Comparison of ENCODE assay signal across 30 cellular contexts in the genomic region with DNA sequence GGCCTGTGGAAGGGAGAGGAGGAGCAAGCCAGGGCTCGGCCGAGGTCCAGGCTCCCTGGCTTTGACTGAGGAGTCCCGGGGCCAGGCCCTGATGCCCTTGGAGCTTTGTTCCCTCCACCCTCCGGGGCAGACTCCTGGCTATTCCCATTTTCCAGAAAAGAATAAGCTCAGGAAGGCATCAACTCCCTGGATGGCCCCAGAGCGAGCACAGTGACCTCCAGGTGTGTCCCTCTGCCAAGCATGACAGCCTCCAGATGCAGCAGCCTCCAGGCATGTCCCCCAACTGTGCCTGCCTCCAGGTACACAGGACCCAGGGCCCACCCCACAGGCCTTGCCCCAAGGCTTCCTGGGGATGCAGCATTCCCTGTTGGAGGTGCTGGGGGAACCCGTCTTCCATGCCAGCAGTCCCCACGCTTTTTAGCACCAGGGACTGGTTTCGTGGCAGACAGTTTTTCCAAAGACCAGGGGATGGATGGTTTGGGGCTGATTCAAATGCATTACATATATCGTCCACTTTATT. TPM values are rescaled to one million over a fixed set of nuclear protein-coding genes. Genes with fewer than 3 reads are reported as not detected.
"Had no signal": no experiment of that assay in that cellular context is flagged by ENCODE, and none has a peak within 500 bp of the region (broad histone marks: within the 10 kb centered on the region; RNA-seq: fewer than 3 reads in every experiment).

No MANE protein-coding gene starts in this region.

- H3K4me1 ChIP-seq: ascending aorta, breast epithelium had no signal

- H3K27ac ChIP-seq: ascending aorta, breast epithelium, cardiac muscle cell, coronary artery had no signal

- H3K4me3 ChIP-seq: ascending aorta, breast epithelium, cardiac muscle cell, coronary artery, dorsolateral prefrontal cortex had no signal

- H3K9me3 Mint-ChIP-seq: activated CD4-positive, alpha-beta memory T cell treated with anti-CD3 and anti-CD28 coated beads, Interleukin-2, amount 10 ng/mL, durations not matched to agents 7 days and 5 days; activated CD4-positive, alpha-beta T cell treated with anti-CD3 and anti-CD28 coated beads, Interleukin-2, amount 10 ng/mL, durations not matched to agents 24 days and 14 days; activated naive CD4-positive, alpha-beta T cell treated with anti-CD3 and anti-CD28 coated beads, Interleukin-2, amount 10 ng/mL, durations not matched to agents 7 days and 5 days; activated naive CD4-positive, alpha-beta T cell treated with anti-CD3 and anti-CD28 coated beads, Interleukin-2, amount 50 U/mL, for 72 hours; activated naive CD8-positive, alpha-beta T cell treated with anti-CD3 and anti-CD28 coated beads, Interleukin-2, amount 10 ng/mL, durations not matched to agents 7 days and 5 days; activated T-cell treated with anti-CD3 and anti-CD28 coated beads, Interleukin-2, amount 50 U/mL, for 24 hours; activated T-cell treated with anti-CD3 and anti-CD28 coated beads, Interleukin-2, amount 50 U/mL, for 72 hours; brain; dendritic cell treated with granulocyte-macrophage colony-stimulating factor and Interleukin-4, amounts not matched to agents 40 ng/mL and 50 ng/mL, for 4 days; endodermal cell had no signal

- H3K27me3 Mint-ChIP-seq: activated CD4-positive, alpha-beta memory T cell treated with anti-CD3 and anti-CD28 coated beads, Interleukin-2, amount 10 ng/mL, durations not matched to agents 7 days and 5 days; activated CD4-positive, alpha-beta T cell treated with anti-CD3 and anti-CD28 coated beads, Interleukin-2, amount 10 ng/mL, durations not matched to agents 24 days and 14 days; brain had no signal

- H3K36me3 ChIP-seq: breast epithelium, cardiac muscle cell had no signal

- ATAC-seq: activated CD4-positive, alpha-beta T cell treated with anti-CD3 and anti-CD28 coated beads for 36 hours; activated naive CD4-positive, alpha-beta T cell treated with anti-CD3 and anti-CD28 coated beads, Interleukin-2, amount 50 U/mL, for 72 hours; activated T-cell treated with anti-CD3 and anti-CD28 coated beads, Interleukin-2, amount 50 U/mL, for 72 hours; esophagus mucosa had no signal

- H3K9me3 ChIP-seq: ascending aorta, breast epithelium had no signal

- H3K36me3 Mint-ChIP-seq: activated naive CD4-positive, alpha-beta T cell treated with anti-CD3 and anti-CD28 coated beads, Interleukin-2, amount 10 ng/mL, durations not matched to agents 7 days and 5 days; activated naive CD4-positive, alpha-beta T cell treated with anti-CD3 and anti-CD28 coated beads, Interleukin-2, amount 50 U/mL, for 72 hours; activated naive CD8-positive, alpha-beta T cell treated with anti-CD3 and anti-CD28 coated beads, Interleukin-2, amount 10 ng/mL, durations not matched to agents 7 days and 5 days; brain had no signal

- H3K27ac Mint-ChIP-seq: activated CD4-positive, alpha-beta memory T cell treated with anti-CD3 and anti-CD28 coated beads, Interleukin-2, amount 10 ng/mL, durations not matched to agents 7 days and 5 days; activated CD4-positive, alpha-beta T cell treated with anti-CD3 and anti-CD28 coated beads for 36 hours; activated CD4-positive, alpha-beta T cell treated with anti-CD3 and anti-CD28 coated beads, Interleukin-2, amount 10 ng/mL, durations not matched to agents 24 days and 14 days; activated naive CD4-positive, alpha-beta T cell treated with anti-CD3 and anti-CD28 coated beads, Interleukin-2, amount 10 ng/mL, durations not matched to agents 7 days and 5 days; activated naive CD4-positive, alpha-beta T cell treated with anti-CD3 and anti-CD28 coated beads, Interleukin-2, amount 50 U/mL, for 72 hours; activated naive CD8-positive, alpha-beta T cell treated with anti-CD3 and anti-CD28 coated beads, Interleukin-2, amount 10 ng/mL, durations not matched to agents 7 days and 5 days; activated T-cell treated with anti-CD3 and anti-CD28 coated beads, Interleukin-2, amount 50 U/mL, for 24 hours; activated T-cell treated with anti-CD3 and anti-CD28 coated beads, Interleukin-2, amount 50 U/mL, for 72 hours; dendritic cell treated with granulocyte-macrophage colony-stimulating factor and Interleukin-4, amounts not matched to agents 40 ng/mL and 50 ng/mL, for 4 days; endodermal cell had no signal

- DNase-seq: activated CD4-positive, alpha-beta memory T cell treated with anti-CD3 and anti-CD28 coated beads, Interleukin-2, amount 10 ng/mL, durations not matched to agents 7 days and 5 days; activated CD4-positive, alpha-beta T cell treated with anti-CD3 and anti-CD28 coated beads for 36 hours; activated CD4-positive, alpha-beta T cell treated with anti-CD3 and anti-CD28 coated beads, Interleukin-2, amount 10 ng/mL, durations not matched to agents 24 days and 14 days; activated CD4-positive, CD25-positive, alpha-beta regulatory T cell; activated CD4-positive, CD25-positive, alpha-beta regulatory T cell treated with anti-CD3 and anti-CD28 coated beads, Interleukin-2, amount 50 U/mL, for 72 hours; activated CD8-positive, alpha-beta memory T cell treated with anti-CD3 and anti-CD28 coated beads, Interleukin-2, amount 50 U/mL, for 48 hours; activated gamma-delta T cell; activated naive CD4-positive, alpha-beta T cell; activated naive CD4-positive, alpha-beta T cell treated with anti-CD3 and anti-CD28 coated beads, Interleukin-2, amount 10 ng/mL, durations not matched to agents 7 days and 5 days; activated naive CD8-positive, alpha-beta T cell treated with anti-CD3 and anti-CD28 coated beads, Interleukin-2, amount 10 ng/mL, durations not matched to agents 7 days and 5 days; activated T-cell treated with anti-CD3 and anti-CD28 coated beads for 4 hours; activated T-cell treated with anti-CD3 and anti-CD28 coated beads, Interleukin-2, amount 50 U/mL, for 24 hours; activated T-cell treated with anti-CD3 and anti-CD28 coated beads, Interleukin-2, amount 50 U/mL, for 72 hours; central memory CD4-positive, alpha-beta T cell; cerebellar nuclear complex; dorsolateral prefrontal cortex; effector memory CD4-positive, alpha-beta T cell; endodermal cell; foreskin fibroblast; T-helper 2 cell had no signal

- H3K27me3 ChIP-seq: ascending aorta, cardiac muscle cell, dorsolateral prefrontal cortex had no signal

- H3K4me3 Mint-ChIP-seq: activated CD4-positive, alpha-beta memory T cell treated with anti-CD3 and anti-CD28 coated beads, Interleukin-2, amount 10 ng/mL, durations not matched to agents 7 days and 5 days; activated CD4-positive, alpha-beta T cell treated with anti-CD3 and anti-CD28 coated beads for 36 hours; activated CD4-positive, alpha-beta T cell treated with anti-CD3 and anti-CD28 coated beads, Interleukin-2, amount 10 ng/mL, durations not matched to agents 24 days and 14 days; activated naive CD4-positive, alpha-beta T cell treated with anti-CD3 and anti-CD28 coated beads, Interleukin-2, amount 10 ng/mL, durations not matched to agents 7 days and 5 days; activated naive CD8-positive, alpha-beta T cell treated with anti-CD3 and anti-CD28 coated beads, Interleukin-2, amount 10 ng/mL, durations not matched to agents 7 days and 5 days; activated T-cell treated with anti-CD3 and anti-CD28 coated beads, Interleukin-2, amount 50 U/mL, for 24 hours; activated T-cell treated with anti-CD3 and anti-CD28 coated beads, Interleukin-2, amount 50 U/mL, for 72 hours; brain; dendritic cell treated with granulocyte-macrophage colony-stimulating factor and Interleukin-4, amounts not matched to agents 40 ng/mL and 50 ng/mL, for 4 days; endodermal cell had no signal

- H3K4me1 Mint-ChIP-seq: activated CD4-positive, alpha-beta memory T cell treated with anti-CD3 and anti-CD28 coated beads, Interleukin-2, amount 10 ng/mL, durations not matched to agents 7 days and 5 days; activated CD4-positive, alpha-beta T cell treated with anti-CD3 and anti-CD28 coated beads for 36 hours; activated CD4-positive, alpha-beta T cell treated with anti-CD3 and anti-CD28 coated beads, Interleukin-2, amount 10 ng/mL, durations not matched to agents 24 days and 14 days; activated naive CD4-positive, alpha-beta T cell treated with anti-CD3 and anti-CD28 coated beads, Interleukin-2, amount 10 ng/mL, durations not matched to agents 7 days and 5 days; activated naive CD8-positive, alpha-beta T cell treated with anti-CD3 and anti-CD28 coated beads, Interleukin-2, amount 10 ng/mL, durations not matched to agents 7 days and 5 days had no signal

RNA-seq across cellular contexts. Expression of a gene that starts 15.7 kb away (rescaled TPM):
- total RNA-seq: activated CD4-positive, alpha-beta memory T cell treated with anti-CD3 and anti-CD28 coated beads, Interleukin-2, amount 10 ng/mL, durations not matched to agents 7 days and 5 days; activated CD4-positive, alpha-beta T cell treated with anti-CD3 and anti-CD28 coated beads for 36 hours; activated CD4-positive, alpha-beta T cell treated with anti-CD3 and anti-CD28 coated beads, Interleukin-2, amount 10 ng/mL, durations not matched to agents 24 days and 14 days; activated naive CD8-positive, alpha-beta T cell treated with anti-CD3 and anti-CD28 coated beads, Interleukin-2, amount 10 ng/mL, durations not matched to agents 7 days and 5 days; ascending aorta; frontal cortex; T-helper 1 cell treated with Interleukin-12 subunit alpha and Interleukin-12 subunit beta and Interleukin-4 antibody, amounts not matched to agents 30 ng/mL and 1 ng/mL, for 36 hours had no signal
